Comparison of ENCODE assay signal across 8 cellular contexts in genomic region chr14:60656755-60657608, GRCh38. TPM values are rescaled to one million over a fixed set of nuclear protein-coding genes. Genes with fewer than 3 reads are reported as not detected.
A peak's percentile ranks its signal among the peaks of the same experiment; 100 is the strongest.
DNase-seq lines count a peak whose midpoint lies in the region; ATAC-seq, FAIRE-seq and TF ChIP-seq lines count a peak whose summit lies in the region.

No MANE protein-coding gene starts in this region.

- FAIRE-seq in HTR-8/SVneo (lab: Jason Lieb, UNC), result no peak

- H3K4me1 ChIP-seq in SJCRH30, result peaks cover 22% of the 10 kb centered on the region
- peaks cover 20% of the 10 kb centered on the region for H3K4me1 ChIP-seq in effector memory CD4-positive, alpha-beta T cell (ENCODE audit: control insufficient read depth, insufficient read depth, low read length, poor library complexity, severe bottlenecking)
- H3K4me1 ChIP-seq in mesodermal cell (ENCODE audit: control insufficient read depth, insufficient read depth, low read length, poor library complexity, severe bottlenecking), result peaks cover 10% of the 10 kb centered on the region
- peaks cover 34% of the 10 kb centered on the region for H3K4me1 ChIP-seq in vagina

- no peaks in the 10 kb centered on the region for H3K36me3 ChIP-seq in SJCRH30
- no peaks in the 10 kb centered on the region for H3K36me3 ChIP-seq in effector memory CD4-positive, alpha-beta T cell (ENCODE audit: control insufficient read depth, insufficient read depth, low read length)
- H3K36me3 ChIP-seq in mesodermal cell (ENCODE audit: control insufficient read depth, insufficient read depth, low read length), result no peaks in the 10 kb centered on the region
- H3K36me3 ChIP-seq in vagina, result no peaks in the 10 kb centered on the region

- WGBS in mesodermal cell (ENCODE audit: insufficient coverage in 2 of 2), 2 experiments, result 1% methylated on average over 29 to 61 of the region's 88 CpGs

- no peak for TF ChIP-seq CTCF in vagina (IDR thresholded peaks at IDR 0.05)

- H3K4me3 ChIP-seq in SJCRH30 (peak overlapping the region; percentile 63), mesodermal cell (ENCODE audit: extremely low read depth, insufficient read depth, low read length, poor library complexity, severe bottlenecking) (peak overlapping the region; percentile 48), vagina (peak overlapping the region; percentile 47 to 49)
- peak overlapping the region; percentile 58 for H3K4me3 ChIP-seq in effector memory CD4-positive, alpha-beta T cell (ENCODE audit: insufficient read depth, low read depth, low read length, poor library complexity, severe bottlenecking)

- H3K27ac ChIP-seq in SJCRH30, result peak overlapping the region; percentile 86
- H3K27ac ChIP-seq in effector memory CD4-positive, alpha-beta T cell (ENCODE audit: insufficient read depth, low read length, poor library complexity, severe bottlenecking), result no peak overlapping the region
- H3K27ac ChIP-seq in mesodermal cell (ENCODE audit: low read depth, low read length, severe bottlenecking), result no peak overlapping the region
- no peak overlapping the region for H3K27ac ChIP-seq in vagina

- TF ChIP-seq POLR2A in vagina (IDR thresholded peaks at IDR 0.05), result no peak

- DNase-seq in activated CD4-positive, alpha-beta T cell treated with anti-CD3 and anti-CD28 coated beads for 48 hours, result peak; percentile 48
- DNase-seq in activated CD4-positive, alpha-beta T cell treated with anti-CD3 and anti-CD28 coated beads for 1 hour, result no peak
- DNase-seq in HTR-8/SVneo (ENCODE audit: insufficient read length, low spot score) (peak; percentile 91), SJCRH30 (peak; percentile 61 to 62), vagina (ENCODE audit: extremely low spot score in 2 of 2) (no peak)
- no peak for DNase-seq in effector memory CD4-positive, alpha-beta T cell

- H3K9me3 ChIP-seq in SJCRH30 (replicated peaks) (no peaks in the 10 kb centered on the region), mesodermal cell (ENCODE audit: control insufficient read depth, low read length) (no peaks in the 10 kb centered on the region), vagina (no peaks in the 10 kb centered on the region)
- H3K9me3 ChIP-seq in effector memory CD4-positive, alpha-beta T cell (ENCODE audit: control insufficient read depth, low read length), result no peaks in the 10 kb centered on the region

- intact Hi-C loops in vagina (cut with DNase I), result loop anchor here (5.0 kb wide), 1 partner anchor 65 kb away; the partner anchor contains the start of gene SIX4

- ATAC-seq in GM21529 (IDR thresholded peaks at IDR 0.05; ENCODE audit: unreplicated experiment), result peak; percentile 90

- no peaks in the 10 kb centered on the region for H3K27me3 ChIP-seq in SJCRH30
- H3K27me3 ChIP-seq in effector memory CD4-positive, alpha-beta T cell (replicated peaks; ENCODE audit: control insufficient read depth, insufficient read depth, low read length, poor library complexity, severe bottlenecking), result peaks cover 33% of the 10 kb centered on the region
- H3K27me3 ChIP-seq in vagina, result peaks cover 21% of the 10 kb centered on the region

RNA-seq across cellular contexts. Expression of gene SIX1, which starts 7.7 kb away (rescaled TPM):
- 63.4 and 65.0 TPM in 2 replicates for total RNA-seq in SJCRH30 (2014; rRNA removed; shearing (Covaris generic))
- polyA plus RNA-seq in mesodermal cell (2013, experiment 1 of 2), result 0.66 TPM
- polyA plus RNA-seq in mesodermal cell (2013, experiment 2 of 2), result 0.46 TPM
- total RNA-seq in vagina, result 3.7 TPM

Comparison
In these comparisons a context has a peak if more than half of its experiments do, and no peak if none do; other contexts are left out.
1. DNase-seq: peak in activated CD4-positive, alpha-beta T cell treated with anti-CD3 and anti-CD28 coated beads for 48 hours (single experiment), HTR-8/SVneo (single experiment) and SJCRH30 (2 of 2); none in activated CD4-positive, alpha-beta T cell treated with anti-CD3 and anti-CD28 coated beads for 1 hour (single experiment), effector memory CD4-positive, alpha-beta T cell (0 of 3) and vagina (0 of 2).
2. RNA of gene SIX1, which starts 7.7 kb away (total RNA-seq): 63.4 to 65.0 TPM in SJCRH30; 3.7 TPM in vagina (single experiment); every median in the first group is over 10 times any median in the second.
3. Peak in every context shown above with its lines, with median percentiles within 50 percentile points of each other: H3K4me3 ChIP-seq.